Comparison of ENCODE assay signal across 16 cellular contexts in genomic region chr10:28505359-28505959, GRCh38.
"Had no signal": no experiment of that assay in that cellular context is flagged by ENCODE, and none has a peak within 500 bp of the region (broad histone marks: within the 10 kb centered on the region; RNA-seq: fewer than 3 reads in every experiment).

No MANE protein-coding gene starts in this region.

- H3K9me3 Mint-ChIP-seq: activated CD4-positive, alpha-beta memory T cell treated with anti-CD3 and anti-CD28 coated beads for 36 hours; activated naive CD4-positive, alpha-beta T cell treated with anti-CD3 and anti-CD28 coated beads, Interleukin-2, amount 50 U/mL, for 24 hours; naive B cell had no signal

- H3K27ac Mint-ChIP-seq: activated CD4-positive, alpha-beta memory T cell treated with anti-CD3 and anti-CD28 coated beads for 36 hours; activated CD4-positive, alpha-beta T cell treated with anti-CD3 and anti-CD28 coated beads for 36 hours; activated naive CD4-positive, alpha-beta T cell treated with anti-CD3 and anti-CD28 coated beads, Interleukin-2, amount 50 U/mL, for 24 hours; neural progenitor cell had no signal

- H3K4me3 Mint-ChIP-seq: activated CD4-positive, alpha-beta memory T cell treated with anti-CD3 and anti-CD28 coated beads for 36 hours; activated CD4-positive, alpha-beta T cell treated with anti-CD3 and anti-CD28 coated beads for 36 hours; activated naive CD4-positive, alpha-beta T cell treated with anti-CD3 and anti-CD28 coated beads, Interleukin-2, amount 50 U/mL, for 24 hours; naive B cell; neural progenitor cell had no signal

- H3K4me1 Mint-ChIP-seq: activated CD4-positive, alpha-beta T cell treated with anti-CD3 and anti-CD28 coated beads for 36 hours; activated naive CD4-positive, alpha-beta T cell treated with anti-CD3 and anti-CD28 coated beads, Interleukin-2, amount 50 U/mL, for 24 hours; neural progenitor cell had no signal

- H3K36me3 Mint-ChIP-seq: activated CD4-positive, alpha-beta memory T cell treated with anti-CD3 and anti-CD28 coated beads for 36 hours; activated naive CD4-positive, alpha-beta T cell treated with anti-CD3 and anti-CD28 coated beads, Interleukin-2, amount 50 U/mL, for 24 hours; naive B cell had no signal

- DNase-seq: activated CD4-positive, alpha-beta memory T cell treated with anti-CD3 and anti-CD28 coated beads for 36 hours; activated CD4-positive, alpha-beta T cell treated with anti-CD3 and anti-CD28 coated beads for 36 hours; activated effector memory CD4-positive, alpha-beta T cell treated with anti-CD3 and anti-CD28 coated beads, Interleukin-2, amount 50 U/mL, for 16 hours; activated T-cell treated with anti-CD3 and anti-CD28 coated beads, Interleukin-2, amount 50 U/mL, for 48 hours; adrenal gland; heart right ventricle; left cardiac atrium; lower lobe of right lung; midbrain; naive B cell; ovary; spleen; T1000; WERI-Rb-1 had no signal

- H3K27me3 Mint-ChIP-seq: activated CD4-positive, alpha-beta memory T cell treated with anti-CD3 and anti-CD28 coated beads for 36 hours; activated naive CD4-positive, alpha-beta T cell treated with anti-CD3 and anti-CD28 coated beads, Interleukin-2, amount 50 U/mL, for 24 hours; naive B cell had no signal
